ENCODE assay signal across 1 cellular context in genomic region chr7:28458732-28459131, GRCh38.
TF ChIP-seq lines count a peak whose summit lies in the region.

No MANE protein-coding gene starts in this region.

TF ChIP-seq in H1, 55 proteins besides CTCF, POLR2A, EP300 and RAD21:
- TF ChIP-seq HDAC2 (IDR thresholded peaks at IDR 0.05; ENCODE audit: borderline replicate concordance in 1 of 2, low read depth in 2 of 2, low read length in 2 of 2) (no peak), JUND (IDR thresholded peaks at IDR 0.05; ENCODE audit: low read length) (no peak), ATF3 (IDR thresholded peaks at IDR 0.05; ENCODE audit: insufficient read depth, low read depth, low read length) (no peak), JUN (IDR thresholded peaks at IDR 0.05; ENCODE audit: low read depth, low read length) (no peak), NRF1 (IDR thresholded peaks at IDR 0.05; ENCODE audit: low read depth, low read length) (no peak), SIX5 (IDR thresholded peaks at IDR 0.05; ENCODE audit: low read depth, low read length) (no peak), GTF2F1 (IDR thresholded peaks at IDR 0.05; ENCODE audit: borderline replicate concordance, low read depth, low read length) (no peak), SP4 (IDR thresholded peaks at IDR 0.05; ENCODE audit: low read length) (no peak), CREB1 (IDR thresholded peaks at IDR 0.05) (no peak), YY1 (IDR thresholded peaks at IDR 0.05; ENCODE audit: low read depth, low read length) (no peak), GABPA (IDR thresholded peaks at IDR 0.05; ENCODE audit: borderline replicate concordance, insufficient read depth, low read length) (no peak), RBBP5 (IDR thresholded peaks at IDR 0.05; ENCODE audit: borderline replicate concordance, low read depth, low read length) (no peak), PHF8 (conservative IDR thresholded peaks at IDR 0.05; ENCODE audit: low read depth, low read length) (no peak), BACH1 (IDR thresholded peaks at IDR 0.05; ENCODE audit: low read length) (no peak), SP1 (IDR thresholded peaks at IDR 0.05; ENCODE audit: low read depth, low read length) (no peak), HDAC6 (IDR thresholded peaks at IDR 0.05; ENCODE audit: low read depth, low read length) (no peak), SP2 (IDR thresholded peaks at IDR 0.05; ENCODE audit: low read length) (no peak), EZH2 (IDR thresholded peaks at IDR 0.05; ENCODE audit: low read depth, low read length, severe bottlenecking) (no peak)
